In the genomic region with DNA sequence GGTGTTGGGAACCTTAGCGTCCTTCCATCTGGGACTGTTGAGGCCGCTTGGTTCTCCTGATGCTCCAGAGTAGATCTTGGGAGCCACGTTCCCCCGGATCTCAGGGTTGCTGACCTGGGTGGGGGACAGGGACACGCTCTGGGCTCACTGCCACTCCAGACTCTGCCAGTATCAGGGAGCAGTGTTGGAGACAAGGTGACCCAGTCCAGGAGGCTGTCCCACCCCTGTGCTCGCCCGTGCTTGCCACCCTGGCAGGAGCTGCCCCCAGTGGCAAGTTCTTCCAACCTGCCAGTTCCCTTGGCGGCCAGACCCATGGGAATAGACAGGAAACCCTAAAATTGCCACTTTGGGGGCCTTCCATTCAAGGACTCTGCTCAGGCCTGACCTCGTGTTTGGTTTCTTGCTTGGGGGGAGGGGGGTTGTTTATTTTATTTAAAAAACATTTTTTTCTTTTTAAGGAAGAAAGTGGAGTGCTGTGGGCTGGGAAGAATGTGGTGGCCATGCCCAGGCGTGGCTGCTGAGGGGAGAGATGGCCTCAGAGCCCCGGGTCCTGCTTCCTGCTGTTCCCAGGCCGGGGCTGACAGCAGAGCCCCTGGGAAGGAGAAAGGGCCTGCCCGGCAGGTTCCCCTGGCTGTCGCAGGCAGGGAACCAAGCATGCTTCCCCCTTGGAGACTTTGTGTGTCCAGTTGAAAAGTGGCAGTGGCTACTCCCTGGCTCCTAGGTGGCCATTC, we compare ENCODE assay signal across 10 cellular contexts. TPM values are rescaled to one million over a fixed set of nuclear protein-coding genes. Genes with fewer than 3 reads are reported as not detected.
DNase-seq lines count a peak whose midpoint lies in the region; ATAC-seq and TF ChIP-seq lines count a peak whose summit lies in the region.
"Had no signal": no experiment of that assay in that cellular context is flagged by ENCODE, and none has a peak within 500 bp of the region (broad histone marks: within the 10 kb centered on the region; RNA-seq: fewer than 3 reads in every experiment).

No MANE protein-coding gene starts in this region.

- no peaks in the 10 kb centered on the region for H3K27me3 ChIP-seq in skeletal muscle satellite cell (ENCODE audit: control insufficient read depth, insufficient read depth, low read length)

- no peak for ATAC-seq in T-helper 17 cell
- ATAC-seq in GM18520 (IDR thresholded peaks at IDR 0.05; ENCODE audit: unreplicated experiment): no peak
- ATAC-seq in HG02840 (IDR thresholded peaks at IDR 0.05; ENCODE audit: low FRiP score, unreplicated experiment): no peak
- ATAC-seq: Panc1 had no signal

- H3K4me3 ChIP-seq in GM12865 (ENCODE audit: low read depth, low read length): peak overlapping the region; percentile 88
- no peak overlapping the region for H3K4me3 ChIP-seq in skeletal muscle satellite cell (ENCODE audit: low read length)

- POLR2A ChIA-PET in HEK293T (lab: Yijun Ruan, JAX): no interaction called here

- no peak for DNase-seq in GM12865 (ENCODE audit: low read depth)
- no peak for DNase-seq in T-helper 17 cell
- peak; percentile 30 for DNase-seq in germinal center (ENCODE audit: low spot score)
- DNase-seq in HEK293T (ENCODE audit: extremely low spot score): no peak
- DNase-seq in NCI-H82 treated with DMSO at 0.1 percent for 48 hours (lab: John Stamatoyannopoulos, UW; ENCODE audit: unreplicated experiment): no peak
- DNase-seq: GOT3 had no signal

- H3K36me3 Mint-ChIP-seq in T-helper 17 cell (ENCODE audit: low read depth): peaks cover 4% of the 10 kb centered on the region

- CTCF ChIA-PET in HEK293T (lab: Yijun Ruan, JAX): no interaction called here

- peak overlapping the region; percentile 98 for H3K4me3 Mint-ChIP-seq in T-helper 17 cell

- H3K9ac ChIP-seq in skeletal muscle satellite cell (ENCODE audit: low read depth, low read length): no peak overlapping the region

- no peak for TF ChIP-seq CTCF in GM12865 (IDR thresholded peaks at IDR 0.05; ENCODE audit: insufficient read depth, low read depth, low read length, missing control alignments)

- peaks cover 74% of the 10 kb centered on the region for H3K4me1 Mint-ChIP-seq in T-helper 17 cell

- no peaks in the 10 kb centered on the region for H3K9me3 ChIP-seq in T-helper 17 cell (ENCODE audit: control insufficient read depth, low read length, poor library complexity, severe bottlenecking)
- H3K9me3 ChIP-seq in skeletal muscle satellite cell (replicated peaks; ENCODE audit: low read length): no peaks in the 10 kb centered on the region

- peak overlapping the region; percentile 19 for H3K4me2 ChIP-seq in skeletal muscle satellite cell (ENCODE audit: low read length)

- H3K4me1 ChIP-seq in skeletal muscle satellite cell (ENCODE audit: control insufficient read depth, insufficient read depth, low read length): peaks cover 74% of the 10 kb centered on the region

- peaks cover 7% of the 10 kb centered on the region for H3K36me3 ChIP-seq in skeletal muscle satellite cell (ENCODE audit: insufficient read depth, low read length)

- H3K27ac Mint-ChIP-seq in T-helper 17 cell: peak overlapping the region; percentile 97

- H3K27me3 Mint-ChIP-seq in T-helper 17 cell: no peaks in the 10 kb centered on the region

TF ChIP-seq in HEK293T, 16 proteins besides CTCF, POLR2A, EP300 and RAD21:
- no peak for TF ChIP-seq LEF1 (IDR thresholded peaks at IDR 0.05; ENCODE audit: borderline replicate concordance)
- TF ChIP-seq BHLHE40 (IDR thresholded peaks at IDR 0.05; ENCODE audit: borderline replicate concordance): no peak
- TF ChIP-seq ELF4 (IDR thresholded peaks at IDR 0.05): no peak
- TF ChIP-seq NFRKB (IDR thresholded peaks at IDR 0.05): no peak
- no peak for TF ChIP-seq FOXA1 (IDR thresholded peaks at IDR 0.05)
- no peak for TF ChIP-seq TARDBP (IDR thresholded peaks at IDR 0.05)
- TF ChIP-seq CTBP1 (IDR thresholded peaks at IDR 0.05; ENCODE audit: borderline replicate concordance): no peak
- no peak for TF ChIP-seq L3MBTL2 (conservative IDR thresholded peaks at IDR 0.05)
- TF ChIP-seq, protein P1, sequence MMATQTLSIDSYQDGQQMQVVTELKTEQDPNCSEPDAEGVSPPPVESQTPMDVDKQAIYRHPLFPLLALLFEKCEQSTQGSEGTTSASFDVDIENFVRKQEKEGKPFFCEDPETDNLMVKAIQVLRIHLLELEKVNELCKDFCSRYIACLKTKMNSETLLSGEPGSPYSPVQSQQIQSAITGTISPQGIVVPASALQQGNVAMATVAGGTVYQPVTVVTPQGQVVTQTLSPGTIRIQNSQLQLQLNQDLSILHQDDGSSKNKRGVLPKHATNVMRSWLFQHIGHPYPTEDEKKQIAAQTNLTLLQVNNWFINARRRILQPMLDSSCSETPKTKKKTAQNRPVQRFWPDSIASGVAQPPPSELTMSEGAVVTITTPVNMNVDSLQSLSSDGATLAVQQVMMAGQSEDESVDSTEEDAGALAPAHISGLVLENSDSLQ (IDR thresholded peaks at IDR 0.05): no peak
- TF ChIP-seq SUZ12 (IDR thresholded peaks at IDR 0.05): no peak
- no peak for TF ChIP-seq SP1 (IDR thresholded peaks at IDR 0.05)
- TF ChIP-seq ZNF384 (IDR thresholded peaks at IDR 0.05): no peak
- TF ChIP-seq FOXK2 (IDR thresholded peaks at IDR 0.05): no peak
- no peak for TF ChIP-seq HDGF (IDR thresholded peaks at IDR 0.05; ENCODE audit: borderline replicate concordance)
- TF ChIP-seq ARNT (IDR thresholded peaks at IDR 0.05): no peak
- TF ChIP-seq FOXM1 (IDR thresholded peaks at IDR 0.05; ENCODE audit: borderline replicate concordance): no peak

RNA-seq across cellular contexts. Expression of a gene that starts 7.2 kb away (rescaled TPM):
- 100 to 1,000 TPM; 264 to 276 TPM for total RNA-seq in T-helper 17 cell
- total RNA-seq in skeletal muscle satellite cell (2012; rRNA removed): 26.6 and 33.0 TPM in 2 replicates

RNA-seq across cellular contexts. Expression of a gene that starts 15.7 kb away (rescaled TPM):
- 100 to 1,000 TPM; 174 to 220 TPM for total RNA-seq in T-helper 17 cell
- total RNA-seq in skeletal muscle satellite cell (2012; rRNA removed): 29.1 and 29.4 TPM in 2 replicates

RNA-seq across cellular contexts. Expression of a gene that starts 29.9 kb away (rescaled TPM):
- total RNA-seq in T-helper 17 cell: 10 to 100 TPM; 12.8 to 17.8 TPM
- 8.5 and 14.7 TPM in 2 replicates for total RNA-seq in skeletal muscle satellite cell (2012; rRNA removed)
